7 cellular contexts compared by ENCODE assay signal in genomic region chr5:100900796-100901731, GRCh38. TPM values are rescaled to one million over a fixed set of nuclear protein-coding genes. Genes with fewer than 3 reads are reported as not detected.
DNase-seq lines count a peak whose midpoint lies in the region; ATAC-seq lines count a peak whose summit lies in the region.

No MANE protein-coding gene starts in this region.

- H4K8ac ChIP-seq in mesendoderm (ENCODE audit: low read depth, low read length) = no peak overlapping the region

- DNase-seq in NCI-H345 treated with DMSO at 0.1 percent for 48 hours (lab: John Stamatoyannopoulos, UW; ENCODE audit: unreplicated experiment) (peak; percentile 52), mesendoderm (peak; percentile 93)
- peak; percentile 94 for DNase-seq in activated CD4-positive, alpha-beta T cell treated with anti-CD3 and anti-CD28 coated beads, Interleukin-2, amount 10 ng/mL, durations not matched to agents 7 days and 5 days
- DNase-seq in stimulated activated CD8-positive, alpha-beta memory T cell treated with anti-CD3 and anti-CD28 coated beads, Interleukin-15, amount 100 ng/mL, for 24 hours (ENCODE audit: low read depth) = peak; percentile 70

- ATAC-seq in GM18519 (IDR thresholded peaks at IDR 0.05; ENCODE audit: low FRiP score, unreplicated experiment) (peak; percentile 26), HG02981 (IDR thresholded peaks at IDR 0.05; ENCODE audit: unreplicated experiment) (peak; percentile 35)

- H3K79me2 ChIP-seq in mesendoderm (ENCODE audit: control insufficient read depth, insufficient read depth, low read length) = no peaks in the 10 kb centered on the region

- H3K4me1 Mint-ChIP-seq in activated CD4-positive, alpha-beta T cell treated with anti-CD3 and anti-CD28 coated beads, Interleukin-2, amount 10 ng/mL, durations not matched to agents 7 days and 5 days = peaks cover 39% of the 10 kb centered on the region

- H3K4me1 ChIP-seq in ectodermal cell (ENCODE audit: control insufficient read depth, insufficient read depth, low read length) (peaks cover 15% of the 10 kb centered on the region), mesendoderm (ENCODE audit: control insufficient read depth, low read depth, low read length) (no peaks in the 10 kb centered on the region)

- peak overlapping the region; percentile 77 for H3K9ac ChIP-seq in mesendoderm (ENCODE audit: low read length)

- CTCF ChIA-PET in activated CD4-positive, alpha-beta T cell treated with anti-CD3 and anti-CD28 coated beads, Interleukin-2, amount 10 ng/mL, durations not matched to agents 7 days and 5 days (lab: Charles Lee) = interaction anchor here (0.7 to 2.4 kb wide), 11 partner anchors 9 to 113 kb away, joined by 3 to 7 read pairs (median 4); no protein-coding TSS in a partner anchor

- no peak overlapping the region for H2AK5ac ChIP-seq in mesendoderm (ENCODE audit: low read length)

- peak overlapping the region; percentile 93 for H3K4me3 Mint-ChIP-seq in activated CD4-positive, alpha-beta T cell treated with anti-CD3 and anti-CD28 coated beads, Interleukin-2, amount 10 ng/mL, durations not matched to agents 7 days and 5 days

- no peaks in the 10 kb centered on the region for H3K9me3 ChIP-seq in ectodermal cell (ENCODE audit: control insufficient read depth, low read length)

- 4% methylated on average over 46 of the region's 46 CpGs for WGBS in ectodermal cell, 2 experiments
- no CpG with 5 or more reads among the region's 46 CpGs for WGBS in mesendoderm (ENCODE audit: extremely low coverage, insufficient coverage, low lambda C conversion rate)

- H3K4me3 ChIP-seq in ectodermal cell (ENCODE audit: insufficient read depth, low read depth, low read length) (peak overlapping the region; percentile 40), mesendoderm (ENCODE audit: low read length) (peak overlapping the region; percentile 62)

- peaks cover 58% of the 10 kb centered on the region for H3K27me3 ChIP-seq in ectodermal cell (ENCODE audit: control insufficient read depth, insufficient read depth, low read length, poor library complexity, severe bottlenecking)
- H3K27me3 ChIP-seq in mesendoderm (ENCODE audit: insufficient read depth, low read length, poor library complexity) = no peaks in the 10 kb centered on the region

- no peaks in the 10 kb centered on the region for H3K79me1 ChIP-seq in mesendoderm (ENCODE audit: low read length)

- no peaks in the 10 kb centered on the region for H3K36me3 ChIP-seq in ectodermal cell (ENCODE audit: control insufficient read depth, insufficient read depth, low read length)
- no peaks in the 10 kb centered on the region for H3K36me3 ChIP-seq in mesendoderm (ENCODE audit: control insufficient read depth, insufficient read depth, low read length)

- peak overlapping the region; percentile 47 for H3K4me2 ChIP-seq in mesendoderm (ENCODE audit: low read length)

- H3K56ac ChIP-seq in mesendoderm (ENCODE audit: low read length) = peak overlapping the region; percentile 84

- H3K27me3 Mint-ChIP-seq in activated CD4-positive, alpha-beta T cell treated with anti-CD3 and anti-CD28 coated beads, Interleukin-2, amount 10 ng/mL, durations not matched to agents 7 days and 5 days = no peaks in the 10 kb centered on the region

- H3K27ac ChIP-seq in ectodermal cell (ENCODE audit: insufficient read depth, low read depth, low read length, poor library complexity, severe bottlenecking) = no peak overlapping the region
- peak overlapping the region; percentile 65 for H3K27ac ChIP-seq in mesendoderm (ENCODE audit: low read depth, low read length)

- H3K27ac Mint-ChIP-seq in activated CD4-positive, alpha-beta T cell treated with anti-CD3 and anti-CD28 coated beads, Interleukin-2, amount 10 ng/mL, durations not matched to agents 7 days and 5 days = peak overlapping the region; percentile 94

- peaks cover 31% of the 10 kb centered on the region for H3K36me3 Mint-ChIP-seq in activated CD4-positive, alpha-beta T cell treated with anti-CD3 and anti-CD28 coated beads, Interleukin-2, amount 10 ng/mL, durations not matched to agents 7 days and 5 days (ENCODE audit: low read depth)

- POLR2A ChIA-PET in activated CD4-positive, alpha-beta T cell treated with anti-CD3 and anti-CD28 coated beads, Interleukin-2, amount 10 ng/mL, durations not matched to agents 7 days and 5 days (lab: Charles Lee) = interaction anchor here (0.6 to 1.8 kb wide), 9 partner anchors 9 to 121 kb away, joined by 3 to 4 read pairs (median 3); no protein-coding TSS in a partner anchor

- no peak overlapping the region for H4K5ac ChIP-seq in mesendoderm (ENCODE audit: low read length)

- H3K23ac ChIP-seq in mesendoderm (ENCODE audit: low read length) = no peak overlapping the region

- peak overlapping the region; percentile 67 for H2BK5ac ChIP-seq in mesendoderm (ENCODE audit: low read length)

- peak overlapping the region; percentile 9 for H3K4ac ChIP-seq in mesendoderm (ENCODE audit: low read depth, low read length)

- H3K18ac ChIP-seq in mesendoderm (ENCODE audit: low read length) = peak overlapping the region; percentile 13

- no peak overlapping the region for H2BK120ac ChIP-seq in mesendoderm (ENCODE audit: low read depth, low read length)

- peaks cover 6% of the 10 kb centered on the region for H3K9me3 Mint-ChIP-seq in activated CD4-positive, alpha-beta T cell treated with anti-CD3 and anti-CD28 coated beads, Interleukin-2, amount 10 ng/mL, durations not matched to agents 7 days and 5 days

- H2BK15ac ChIP-seq in mesendoderm (replicated peaks; ENCODE audit: low read depth) = no peak overlapping the region

RNA-seq across cellular contexts. Expression of gene ST8SIA4, which starts 2.0 kb away (rescaled TPM):
- total RNA-seq in activated CD4-positive, alpha-beta T cell treated with anti-CD3 and anti-CD28 coated beads, Interleukin-2, amount 10 ng/mL, durations not matched to agents 7 days and 5 days = 10 to 100 TPM; 35.5 to 36.1 TPM
- polyA plus RNA-seq in ectodermal cell (2013, experiment 1 of 4) = 1.4 TPM
- 0.64 TPM for polyA plus RNA-seq in ectodermal cell (2013, experiment 2 of 4)
- polyA plus RNA-seq in ectodermal cell (2013, experiment 3 of 4) = 1.3 TPM
- polyA plus RNA-seq in ectodermal cell (2013, experiment 4 of 4) = 1.1 TPM
- 1.9 TPM for polyA plus RNA-seq in mesendoderm (2013, experiment 1 of 2)
- 2.2 TPM for polyA plus RNA-seq in mesendoderm (2013, experiment 2 of 2)
